In genomic region chr11:111788051-111788450, GRCh38 we compare ENCODE assay signal across 22 cellular contexts. TPM values are rescaled to one million over a fixed set of nuclear protein-coding genes. Genes with fewer than 3 reads are reported as not detected.
A peak's percentile ranks its signal among the peaks of the same experiment; 100 is the strongest.
DNase-seq lines count a peak whose midpoint lies in the region; ATAC-seq and TF ChIP-seq lines count a peak whose summit lies in the region.
"Had no signal": no experiment of that assay in that cellular context is flagged by ENCODE, and none has a peak within 500 bp of the region (broad histone marks: within the 10 kb centered on the region; RNA-seq: fewer than 3 reads in every experiment).

No MANE protein-coding gene starts in this region.

- DNase-seq in NCI-H446 treated with DMSO at 0.1 percent for 48 hours (lab: John Stamatoyannopoulos, UW) = peak; percentile 24
- peak; percentile 79 for DNase-seq in cardiac septum (ENCODE audit: low spot score)
- DNase-seq in pons (ENCODE audit: low spot score) = peak; percentile 22
- DNase-seq in activated naive CD4-positive, alpha-beta T cell treated with Interleukin-2 at 50 U/mL for 16 hours = no peak
- DNase-seq in activated naive CD4-positive, alpha-beta T cell (lab: John Stamatoyannopoulos, UW) = no peak
- no peak for DNase-seq in breast epithelium (ENCODE audit: low spot score in 2 of 2)
- DNase-seq: activated naive CD4-positive, alpha-beta T cell treated with anti-CD3 and anti-CD28 coated beads for 36 hours; activated T-cell treated with anti-CD3 and anti-CD28 coated beads, Interleukin-2, amount 50 U/mL, for 24 hours; anterior cingulate cortex; Calu3; EL; GM23248; NCI-H1436; NCI-H524; RPMI8226; stimulated activated CD4-positive, alpha-beta T cell treated with anti-CD3 and anti-CD28 coated beads, Interleukin-2, amount 100 ng/mL, for 48 hours; stimulated activated naive CD4-positive, alpha-beta T cell; SW 1271; transverse colon had no signal

- H3K36me3 ChIP-seq in BLaER1 = peaks cover 25% of the 10 kb centered on the region
- H3K36me3 ChIP-seq in breast epithelium = no peaks in the 10 kb centered on the region
- H3K36me3 ChIP-seq: transverse colon had no signal

- no peak for TF ChIP-seq CTCF in breast epithelium (IDR thresholded peaks at IDR 0.05)

- H3K9me3 ChIP-seq in BLaER1 (no peaks in the 10 kb centered on the region), breast epithelium (no peaks in the 10 kb centered on the region)
- H3K9me3 ChIP-seq: transverse colon had no signal

- H4K20me1 ChIP-seq in BLaER1 = no peaks in the 10 kb centered on the region

- H3K4me1 ChIP-seq in BLaER1 (peaks cover 24% of the 10 kb centered on the region), breast epithelium (no peaks in the 10 kb centered on the region)

- H3K4me3 ChIP-seq in BLaER1 = no peak overlapping the region
- H3K4me3 ChIP-seq in breast epithelium = no peak overlapping the region
- H3K4me3 ChIP-seq: GM23248, lung, transverse colon had no signal

- no peak overlapping the region for H3K9ac ChIP-seq in BLaER1
- H3K9ac ChIP-seq: GM23248 had no signal

- H3K27me3 ChIP-seq in BLaER1 (no peaks in the 10 kb centered on the region), breast epithelium (no peaks in the 10 kb centered on the region)
- H3K27me3 ChIP-seq: transverse colon had no signal

- no peak for TF ChIP-seq POLR2A in breast epithelium (IDR thresholded peaks at IDR 0.05)

- ATAC-seq in GM18867 (IDR thresholded peaks at IDR 0.05; ENCODE audit: unreplicated experiment) = no peak

- H3K4me2 ChIP-seq in BLaER1 = peak overlapping the region; percentile 57

- intact Hi-C loops in cardiac septum (cut with DNase I) (loop anchor here (5.0 kb wide), 1 partner anchor 34 kb away; no protein-coding TSS in a partner anchor), breast epithelium (cut with DNase I; ENCODE audit: low total_unique reads) (no loop called here)

- peak overlapping the region; percentile 24; the same call in 1 of the 2 replicates for H3K27ac ChIP-seq in BLaER1
- H3K27ac ChIP-seq in breast epithelium = peak overlapping the region in 1 of 2 donors; percentile 23
- H3K27ac ChIP-seq: GM23248, transverse colon had no signal

RNA-seq across cellular contexts. Expression of gene PPP2R1B, which starts 21.9 kb away (rescaled TPM):
- total RNA-seq in cardiac septum (12.9 TPM), breast epithelium (10 to 100 TPM; 32.0 to 35.3 (median 34.7) TPM)

Comparison
In these comparisons a context has a peak if more than half of its experiments do, and no peak if none do; other contexts are left out.
1. DNase-seq: peak in NCI-H446 treated with DMSO at 0.1 percent for 48 hours (single experiment), cardiac septum (single experiment) and pons (single experiment); none in activated naive CD4-positive, alpha-beta T cell treated with Interleukin-2 at 50 U/mL for 16 hours (single experiment), activated naive CD4-positive, alpha-beta T cell (0 of 4) and breast epithelium (0 of 2).